In the genomic region with DNA sequence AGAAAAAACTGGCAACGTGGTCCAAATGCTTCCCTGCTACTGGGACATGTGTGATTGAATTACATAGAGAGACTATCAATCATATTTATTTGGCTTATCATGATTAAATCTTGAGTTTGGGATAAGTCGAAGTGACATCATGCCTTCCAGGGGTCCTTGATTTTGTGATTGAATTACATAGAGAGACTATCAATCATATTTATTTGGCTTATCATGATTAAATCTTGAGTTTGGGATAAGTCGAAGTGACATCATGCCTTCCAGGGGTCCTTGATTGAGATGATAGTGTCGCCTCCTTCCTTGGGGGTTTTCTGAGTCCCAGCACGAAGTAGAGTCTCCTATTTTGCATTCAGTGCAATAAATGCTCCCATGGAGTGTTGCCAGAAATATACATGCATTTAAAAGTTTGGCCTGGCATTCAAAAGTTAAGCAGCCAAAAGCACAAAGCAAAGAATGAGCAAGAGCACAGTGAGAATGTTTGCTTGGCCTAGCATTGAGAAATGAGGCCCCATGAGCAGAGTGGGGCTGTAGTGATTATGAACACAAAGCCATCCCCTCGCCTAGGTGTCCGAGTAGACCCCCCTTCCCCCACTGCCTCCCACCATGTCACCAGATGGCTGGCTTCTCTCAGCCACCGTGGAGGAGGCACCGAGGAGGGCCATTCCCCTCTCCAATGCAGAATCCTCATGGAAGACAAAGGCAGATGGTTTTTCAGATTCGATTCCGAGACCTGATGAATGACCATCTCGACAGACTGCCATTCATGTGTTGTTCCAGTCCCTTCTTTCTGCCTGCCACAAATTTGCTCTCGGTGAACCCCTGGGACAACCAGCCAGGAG, we compare ENCODE assay signal across 1 cellular context.
TF ChIP-seq lines count a peak whose summit lies in the region.

No MANE protein-coding gene starts in this region.

TF ChIP-seq in GM23338, 12 proteins besides CTCF, POLR2A, EP300 and RAD21 (continued from another document):
- TF ChIP-seq ZNF331 (CRISPR knock-in tag; IDR thresholded peaks at IDR 0.05; ENCODE audit: low read depth): no peak
- TF ChIP-seq, protein P1, sequence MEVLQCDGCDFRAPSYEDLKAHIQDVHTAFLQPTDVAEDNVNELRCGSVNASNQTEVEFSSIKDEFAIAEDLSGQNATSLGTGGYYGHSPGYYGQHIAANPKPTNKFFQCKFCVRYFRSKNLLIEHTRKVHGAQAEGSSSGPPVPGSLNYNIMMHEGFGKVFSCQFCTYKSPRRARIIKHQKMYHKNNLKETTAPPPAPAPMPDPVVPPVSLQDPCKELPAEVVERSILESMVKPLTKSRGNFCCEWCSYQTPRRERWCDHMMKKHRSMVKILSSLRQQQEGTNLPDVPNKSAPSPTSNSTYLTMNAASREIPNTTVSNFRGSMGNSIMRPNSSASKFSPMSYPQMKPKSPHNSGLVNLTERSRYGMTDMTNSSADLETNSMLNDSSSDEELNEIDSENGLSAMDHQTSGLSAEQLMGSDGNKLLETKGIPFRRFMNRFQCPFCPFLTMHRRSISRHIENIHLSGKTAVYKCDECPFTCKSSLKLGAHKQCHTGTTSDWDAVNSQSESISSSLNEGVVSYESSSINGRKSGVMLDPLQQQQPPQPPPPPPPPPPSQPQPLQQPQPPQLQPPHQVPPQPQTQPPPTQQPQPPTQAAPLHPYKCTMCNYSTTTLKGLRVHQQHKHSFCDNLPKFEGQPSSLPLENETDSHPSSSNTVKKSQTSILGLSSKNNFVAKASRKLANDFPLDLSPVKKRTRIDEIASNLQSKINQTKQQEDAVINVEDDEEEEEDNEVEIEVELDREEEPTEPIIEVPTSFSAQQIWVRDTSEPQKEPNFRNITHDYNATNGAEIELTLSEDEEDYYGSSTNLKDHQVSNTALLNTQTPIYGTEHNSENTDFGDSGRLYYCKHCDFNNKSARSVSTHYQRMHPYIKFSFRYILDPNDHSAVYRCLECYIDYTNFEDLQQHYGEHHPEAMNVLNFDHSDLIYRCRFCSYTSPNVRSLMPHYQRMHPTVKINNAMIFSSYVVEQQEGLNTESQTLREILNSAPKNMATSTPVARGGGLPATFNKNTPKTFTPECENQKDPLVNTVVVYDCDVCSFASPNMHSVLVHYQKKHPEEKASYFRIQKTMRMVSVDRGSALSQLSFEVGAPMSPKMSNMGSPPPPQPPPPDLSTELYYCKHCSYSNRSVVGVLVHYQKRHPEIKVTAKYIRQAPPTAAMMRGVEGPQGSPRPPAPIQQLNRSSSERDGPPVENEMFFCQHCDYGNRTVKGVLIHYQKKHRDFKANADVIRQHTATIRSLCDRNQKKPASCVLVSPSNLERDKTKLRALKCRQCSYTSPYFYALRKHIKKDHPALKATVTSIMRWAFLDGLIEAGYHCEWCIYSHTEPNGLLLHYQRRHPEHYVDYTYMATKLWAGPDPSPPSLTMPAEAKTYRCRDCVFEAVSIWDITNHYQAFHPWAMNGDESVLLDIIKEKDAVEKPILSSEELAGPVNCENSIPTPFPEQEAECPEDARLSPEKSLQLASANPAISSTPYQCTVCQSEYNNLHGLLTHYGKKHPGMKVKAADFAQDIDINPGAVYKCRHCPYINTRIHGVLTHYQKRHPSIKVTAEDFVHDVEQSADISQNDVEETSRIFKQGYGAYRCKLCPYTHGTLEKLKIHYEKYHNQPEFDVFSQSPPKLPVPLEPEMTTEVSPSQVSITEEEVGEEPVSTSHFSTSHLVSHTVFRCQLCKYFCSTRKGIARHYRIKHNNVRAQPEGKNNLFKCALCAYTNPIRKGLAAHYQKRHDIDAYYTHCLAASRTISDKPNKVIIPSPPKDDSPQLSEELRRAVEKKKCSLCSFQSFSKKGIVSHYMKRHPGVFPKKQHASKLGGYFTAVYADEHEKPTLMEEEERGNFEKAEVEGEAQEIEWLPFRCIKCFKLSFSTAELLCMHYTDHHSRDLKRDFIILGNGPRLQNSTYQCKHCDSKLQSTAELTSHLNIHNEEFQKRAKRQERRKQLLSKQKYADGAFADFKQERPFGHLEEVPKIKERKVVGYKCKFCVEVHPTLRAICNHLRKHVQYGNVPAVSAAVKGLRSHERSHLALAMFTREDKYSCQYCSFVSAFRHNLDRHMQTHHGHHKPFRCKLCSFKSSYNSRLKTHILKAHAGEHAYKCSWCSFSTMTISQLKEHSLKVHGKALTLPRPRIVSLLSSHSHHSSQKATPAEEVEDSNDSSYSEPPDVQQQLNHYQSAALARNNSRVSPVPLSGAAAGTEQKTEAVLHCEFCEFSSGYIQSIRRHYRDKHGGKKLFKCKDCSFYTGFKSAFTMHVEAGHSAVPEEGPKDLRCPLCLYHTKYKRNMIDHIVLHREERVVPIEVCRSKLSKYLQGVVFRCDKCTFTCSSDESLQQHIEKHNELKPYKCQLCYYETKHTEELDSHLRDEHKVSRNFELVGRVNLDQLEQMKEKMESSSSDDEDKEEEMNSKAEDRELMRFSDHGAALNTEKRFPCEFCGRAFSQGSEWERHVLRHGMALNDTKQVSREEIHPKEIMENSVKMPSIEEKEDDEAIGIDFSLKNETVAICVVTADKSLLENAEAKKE (CRISPR knock-in tag; IDR thresholded peaks at IDR 0.05): no peak
- TF ChIP-seq STAT1 (IDR thresholded peaks at IDR 0.05; ENCODE audit: unreplicated experiment): no peak
- TF ChIP-seq POLR2AphosphoS5 (IDR thresholded peaks at IDR 0.05; ENCODE audit: low read depth): no peak
